In the genomic region with DNA sequence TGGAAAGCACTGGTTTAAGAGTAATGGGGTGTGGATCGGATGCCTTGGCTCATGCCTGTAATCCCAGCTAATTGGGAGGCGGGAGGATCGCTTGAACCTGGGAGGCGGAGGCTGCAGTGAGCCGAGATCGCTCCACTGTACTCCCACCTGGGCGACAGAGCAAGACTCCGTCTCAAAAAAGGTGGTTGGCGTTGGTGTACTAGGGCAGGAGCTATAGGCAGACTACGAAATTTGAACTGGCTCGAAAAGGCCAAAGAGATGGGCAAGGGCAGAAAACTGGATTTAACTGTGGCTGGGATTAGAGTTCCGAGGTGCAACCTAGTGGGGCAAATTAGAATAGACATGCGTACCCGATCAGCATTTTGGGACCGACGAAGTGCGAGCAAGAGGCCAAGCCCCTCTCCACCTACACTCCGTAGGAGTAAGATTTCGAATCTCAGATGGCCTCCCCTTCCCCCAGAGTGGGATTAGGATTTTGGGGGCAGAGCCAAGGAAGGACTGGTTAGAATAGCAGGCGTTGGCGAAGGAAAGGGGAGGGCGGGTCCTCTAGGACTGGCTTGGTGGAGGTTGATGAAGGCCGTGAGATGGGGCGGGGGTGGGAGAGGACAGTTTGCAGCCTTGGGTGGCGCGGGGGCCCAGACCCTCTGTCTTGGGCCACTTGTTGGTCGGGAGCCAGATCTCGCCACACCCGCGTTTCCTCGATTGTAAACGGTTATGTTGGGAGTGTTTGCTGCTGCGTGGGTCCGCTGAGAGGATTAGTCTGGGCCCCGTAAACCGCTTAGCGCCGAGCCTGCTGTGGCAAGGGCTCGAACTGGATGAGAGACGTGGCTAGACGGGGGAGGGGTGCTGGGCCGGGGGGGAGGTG, we compare ENCODE assay signal across 9 cellular contexts. TPM values are rescaled to one million over a fixed set of nuclear protein-coding genes. Genes with fewer than 3 reads are reported as not detected.
A peak's percentile ranks its signal among the peaks of the same experiment; 100 is the strongest.
DNase-seq lines count a peak whose midpoint lies in the region; ATAC-seq, FAIRE-seq and TF ChIP-seq lines count a peak whose summit lies in the region.
"Had no signal": no experiment of that assay in that cellular context is flagged by ENCODE, and none has a peak within 500 bp of the region (broad histone marks: within the 10 kb centered on the region; RNA-seq: fewer than 3 reads in every experiment).

No MANE protein-coding gene starts in this region.

- H4K20me1 ChIP-seq in BLaER1 treated with 17β-estradiol and CSF1 and Interleukin-3, amounts not matched to agents 10 nM and 100 nM, result peaks cover 13 to 39% (median 18%) of the 10 kb centered on the region in 11 experiments; a peak in 20 of 22 replicates

- 36 to 38% methylated on average over 42 of the region's 42 CpGs for WGBS in sigmoid colon, 2 donors

- ATAC-seq in activated T-helper 17 cell treated with anti-CD3 and anti-CD28 coated beads, Interleukin-2, amount 50 U/mL, for 72 hours (replicated peaks), result no peak
- ATAC-seq in left ventricle myocardium superior (no peak), GM19328 (IDR thresholded peaks at IDR 0.05; ENCODE audit: unreplicated experiment) (no peak)

- H3K36me3 Mint-ChIP-seq in activated T-helper 17 cell treated with anti-CD3 and anti-CD28 coated beads, Interleukin-2, amount 50 U/mL, for 72 hours (ENCODE audit: low read depth), result peaks cover 55% of the 10 kb centered on the region

- no peaks in the 10 kb centered on the region for H3K9me3 ChIP-seq in BLaER1 treated with 17β-estradiol and CSF1 and Interleukin-3, amounts not matched to agents 10 nM and 100 nM (replicated peaks in 1 of 11)
- H3K9me3 ChIP-seq in HAP-1 (no peaks in the 10 kb centered on the region), sigmoid colon (no peaks in the 10 kb centered on the region)

- TF ChIP-seq POLR2A in sigmoid colon (IDR thresholded peaks at IDR 0.05) (no peak), H54 (IDR thresholded peaks at IDR 0.05; ENCODE audit: low read depth, low read length) (no peak)

- peaks cover 21% of the 10 kb centered on the region for H3K4me1 Mint-ChIP-seq in activated T-helper 17 cell treated with anti-CD3 and anti-CD28 coated beads, Interleukin-2, amount 50 U/mL, for 72 hours

- intact Hi-C loops in left ventricle myocardium superior (cut with micrococcal nuclease) (no loop called here), sigmoid colon (cut with DNase I) (loop anchor here (1.0 to 10.0 kb wide), 5 partner anchors 15 to 1352 kb away; partner anchors contain the start of genes BICRA and EHD2)

- H3K27ac ChIP-seq in BLaER1 treated with 17β-estradiol and CSF1 and Interleukin-3, amounts not matched to agents 10 nM and 100 nM, result peak overlapping the region; percentile 80 to 97 (median 91); a peak in 21 of 22 replicates
- peak overlapping the region; percentile 93 to 97 (median 97) for H3K27ac ChIP-seq in sigmoid colon

- no peak for TF ChIP-seq CTCF in sigmoid colon (IDR thresholded peaks at IDR 0.05)

- H3K4me2 ChIP-seq in BLaER1 treated with 17β-estradiol and CSF1 and Interleukin-3, amounts not matched to agents 10 nM and 100 nM, result peak overlapping the region; percentile 92 to 99 (median 98)

- H3K4me3 Mint-ChIP-seq in activated T-helper 17 cell treated with anti-CD3 and anti-CD28 coated beads, Interleukin-2, amount 50 U/mL, for 72 hours, result peak overlapping the region; percentile 94

- H3K9me3 Mint-ChIP-seq in activated T-helper 17 cell treated with anti-CD3 and anti-CD28 coated beads, Interleukin-2, amount 50 U/mL, for 72 hours, result no peaks in the 10 kb centered on the region

- no peak for TF ChIP-seq EP300 in sigmoid colon (IDR thresholded peaks at IDR 0.05)

- H3K27me3 ChIP-seq in BLaER1 treated with 17β-estradiol and CSF1 and Interleukin-3, amounts not matched to agents 10 nM and 100 nM, result peaks cover 7 to 16% (median 14%) of the 10 kb centered on the region in 11 experiments; a peak in 18 of 22 replicates
- H3K27me3 ChIP-seq in HAP-1 (ENCODE audit: low read depth), result no peaks in the 10 kb centered on the region
- H3K27me3 ChIP-seq in sigmoid colon, result no peaks in the 10 kb centered on the region

- peak overlapping the region; percentile 83 to 93 (median 88) for H3K9ac ChIP-seq in BLaER1 treated with 17β-estradiol and CSF1 and Interleukin-3, amounts not matched to agents 10 nM and 100 nM

- H3K4me3 ChIP-seq in BLaER1 treated with 17β-estradiol and CSF1 and Interleukin-3, amounts not matched to agents 10 nM and 100 nM, result peak overlapping the region; percentile 65 to 83 (median 70)
- peak overlapping the region; percentile 65 for H3K4me3 ChIP-seq in HAP-1
- peak overlapping the region; percentile 69 to 73 (median 70) for H3K4me3 ChIP-seq in sigmoid colon

- no peak for FAIRE-seq in H54 (lab: Jason Lieb, UNC)

- peak overlapping the region; percentile 96 for H3K27ac Mint-ChIP-seq in activated T-helper 17 cell treated with anti-CD3 and anti-CD28 coated beads, Interleukin-2, amount 50 U/mL, for 72 hours

- peaks cover 27 to 43% (median 37%) of the 10 kb centered on the region in 11 experiments for H3K36me3 ChIP-seq in BLaER1 treated with 17β-estradiol and CSF1 and Interleukin-3, amounts not matched to agents 10 nM and 100 nM
- H3K36me3 ChIP-seq in HAP-1 (replicated peaks) (peaks cover 11% of the 10 kb centered on the region), sigmoid colon (peaks cover 12 to 35% (median 18%) of the 10 kb centered on the region in 4 donors)

- H3K4me1 ChIP-seq in BLaER1 treated with 17β-estradiol and CSF1 and Interleukin-3, amounts not matched to agents 10 nM and 100 nM, result peaks cover 31 to 51% (median 44%) of the 10 kb centered on the region in 10 experiments
- H3K4me1 ChIP-seq in HAP-1 (peaks cover 19% of the 10 kb centered on the region), sigmoid colon (peaks cover 0 to 40% (median 38%) of the 10 kb centered on the region in 4 donors)

- in situ Hi-C loops in HAP-1 (cut with MboI; ENCODE audit: low sequenced_read_pairs), result no loop called here

- no peaks in the 10 kb centered on the region for H3K27me3 Mint-ChIP-seq in activated T-helper 17 cell treated with anti-CD3 and anti-CD28 coated beads, Interleukin-2, amount 50 U/mL, for 72 hours

- DNase-seq in HAP-1 (ENCODE audit: low spot score in 2 of 2) (peak; percentile 14 to 77), left ventricle myocardium superior (peak; percentile 63), sigmoid colon (peak; percentile 86), H54 (ENCODE audit: insufficient read length, low spot score) (no peak), NCI-H2171 (lab: John Stamatoyannopoulos, UW) (no peak)

RNA-seq across cellular contexts. Expression of gene INAFM1, which starts 2.0 kb away (rescaled TPM):
- 10 to 100 TPM; 12.9 to 21.6 TPM for total RNA-seq in activated T-helper 17 cell treated with anti-CD3 and anti-CD28 coated beads, Interleukin-2, amount 50 U/mL, for 72 hours
- total RNA-seq in left ventricle myocardium superior (12.7 TPM), sigmoid colon (10 to 100 TPM in 3 of 4 donors, 1 to 10 TPM in 1; 8.6 to 16.3 (median 14.8) TPM)
- polyA plus RNA-seq in sigmoid colon, result 10 to 100 TPM in 1 of 3 donors, 1 to 10 TPM in 2; 3.0 to 10.7 (median 7.8) TPM

RNA-seq across cellular contexts. Expression of gene CCDC9, which starts 16.4 kb away (rescaled TPM):
- total RNA-seq in activated T-helper 17 cell treated with anti-CD3 and anti-CD28 coated beads, Interleukin-2, amount 50 U/mL, for 72 hours, result 10 to 100 TPM; 38.9 to 44.6 TPM
- 19.2 TPM for total RNA-seq in left ventricle myocardium superior
- total RNA-seq in sigmoid colon, result 10 to 100 TPM; 13.2 to 33.1 (median 20.9) TPM
- polyA plus RNA-seq in sigmoid colon, result 10 to 100 TPM; 16.2 to 42.8 (median 18.7) TPM

RNA-seq across cellular contexts. Expression of gene C5AR1, which starts 37.0 kb away (rescaled TPM):
- total RNA-seq in activated T-helper 17 cell treated with anti-CD3 and anti-CD28 coated beads, Interleukin-2, amount 50 U/mL, for 72 hours, result 1 to 10 TPM in 1 of 2 donors, under 1 TPM in 1; 0.85 to 2.4 TPM
- total RNA-seq in left ventricle myocardium superior (5.3 TPM), sigmoid colon (10 to 100 TPM in 2 of 4 donors, 1 to 10 TPM in 2; 6.9 to 19.4 (median 8.9) TPM)
- polyA plus RNA-seq in sigmoid colon, result 10 to 100 TPM in 1 of 3 donors, 1 to 10 TPM in 2; 5.4 to 10.6 (median 6.7) TPM

RNA-seq across cellular contexts. Expression of gene BBC3, which starts 41.7 kb away (rescaled TPM):
- 10 to 100 TPM; 18.7 to 41.9 TPM for total RNA-seq in activated T-helper 17 cell treated with anti-CD3 and anti-CD28 coated beads, Interleukin-2, amount 50 U/mL, for 72 hours
- total RNA-seq in left ventricle myocardium superior (5.1 TPM), sigmoid colon (1 to 10 TPM; 2.5 to 5.4 (median 4.2) TPM)
- polyA plus RNA-seq in sigmoid colon, result 10 to 100 TPM; 16.2 to 39.5 (median 19.7) TPM

RNA-seq across cellular contexts. Expression of gene C5AR2, which starts 59.3 kb away (rescaled TPM):
- total RNA-seq in activated T-helper 17 cell treated with anti-CD3 and anti-CD28 coated beads, Interleukin-2, amount 50 U/mL, for 72 hours, result under 1 TPM; 0.13 to 0.19 TPM
- total RNA-seq in left ventricle myocardium superior (0.42 TPM), sigmoid colon (1 to 10 TPM; 1.1 to 2.7 (median 1.6) TPM)
- polyA plus RNA-seq in sigmoid colon, result 1 to 10 TPM in 1 of 3 donors, under 1 TPM in 2; 0.60 to 1.4 (median 0.69) TPM
- total RNA-seq: NCI-H460 had no signal

Comparison
In these comparisons a context has a peak if more than half of its experiments do, and no peak if none do; other contexts are left out.
1. DNase-seq: peak in HAP-1 (2 of 2), left ventricle myocardium superior (single experiment) and sigmoid colon (single experiment); none in H54 (single experiment) and NCI-H2171 (single experiment).
2. Peak in every context shown above with its lines, with median percentiles within 50 percentile points of each other: H3K4me3 ChIP-seq.